ENCODE assay signal across 19 cellular contexts in genomic region chr7:28617308-28617707, GRCh38.
A peak's percentile ranks its signal among the peaks of the same experiment; 100 is the strongest.
DNase-seq lines count a peak whose midpoint lies in the region; ATAC-seq, FAIRE-seq and TF ChIP-seq lines count a peak whose summit lies in the region.
"Had no signal": no experiment of that assay in that cellular context is flagged by ENCODE, and none has a peak within 500 bp of the region (broad histone marks: within the 10 kb centered on the region; RNA-seq: fewer than 3 reads in every experiment).

No MANE protein-coding gene starts in this region.

- H3K27me3 ChIP-seq in gastroesophageal sphincter (no peaks in the 10 kb centered on the region), small intestine (ENCODE audit: control insufficient read depth in 2 of 2, insufficient read depth in 2 of 2, low read length in 2 of 2) (no peaks in the 10 kb centered on the region)

- H3K9me3 ChIP-seq in gastroesophageal sphincter (no peaks in the 10 kb centered on the region), small intestine (ENCODE audit: control insufficient read depth, low read depth) (no peaks in the 10 kb centered on the region)
- H3K9me3 ChIP-seq: Caco-2 had no signal

- no peak for TF ChIP-seq EP300 in gastroesophageal sphincter (IDR thresholded peaks at IDR 0.05)

- peak; percentile 14 for DNase-seq in DMS 273 treated with DMSO at 0.1 percent for 48 hours (lab: John Stamatoyannopoulos, UW)
- DNase-seq in GM18507 (ENCODE audit: extremely low spot score, insufficient read length, low read depth), result no peak
- DNase-seq in NCI-H1048 (lab: John Stamatoyannopoulos, UW), result no peak
- DNase-seq in small intestine, result no peak
- DNase-seq: C1 segment of cervical spinal cord; Caco-2; CD8-positive, alpha-beta T cell; DMS153; DND-41; H9 had no signal

- 29% methylated on average over 1 of the region's 1 CpG; no CpG with 5 or more reads in 1 of the 2 donors for WGBS in gastroesophageal sphincter (ENCODE audit: low coverage in 1 of 2), 2 donors
- 77 to 90% (median 83%) methylated on average over 1 of the region's 1 CpG for WGBS in small intestine, 3 donors

- no peaks in the 10 kb centered on the region for H3K36me3 ChIP-seq in gastroesophageal sphincter
- no peaks in the 10 kb centered on the region for H3K36me3 ChIP-seq in small intestine (ENCODE audit: control insufficient read depth in 2 of 2, insufficient read depth in 2 of 2, low read length in 2 of 2)

- FAIRE-seq in GM18507 (lab: Jason Lieb, UNC) (peak; percentile 52), small intestine (lab: Jason Lieb, UNC) (no peak)
- FAIRE-seq: D721Med, G401.6, GM12891, GM19239 had no signal

- ATAC-seq in gastroesophageal sphincter, result no peak
- ATAC-seq in HG02678 (IDR thresholded peaks at IDR 0.05; ENCODE audit: unreplicated experiment), result no peak
- no peak for ATAC-seq in HG03565 (IDR thresholded peaks at IDR 0.05; ENCODE audit: unreplicated experiment)
- ATAC-seq: CD8-positive, alpha-beta T cell; GM23338; HCT116 had no signal

- H3K4me3 ChIP-seq in gastroesophageal sphincter (no peak overlapping the region), small intestine (ENCODE audit: low read depth in 1 of 2, low read length in 2 of 2) (no peak overlapping the region)
- H3K4me3 ChIP-seq: GM23338 had no signal

- TF ChIP-seq POLR2A in gastroesophageal sphincter (IDR thresholded peaks at IDR 0.05), result no peak

- H3K4me1 ChIP-seq in gastroesophageal sphincter (peaks cover 0 to 27% (median 4%) of the 10 kb centered on the region in 3 donors), small intestine (ENCODE audit: control insufficient read depth in 2 of 2, insufficient read depth in 1 of 2, low read depth in 1 of 2, low read length in 1 of 2) (no peaks in the 10 kb centered on the region)

- H3K27ac ChIP-seq in gastroesophageal sphincter, result peak overlapping the region in 3 of 4 donors; percentile 1 to 46 (median 33)
- H3K27ac ChIP-seq in small intestine (ENCODE audit: low read depth in 1 of 2, low read length in 1 of 2), result no peak overlapping the region

- no peak for TF ChIP-seq CTCF in gastroesophageal sphincter (IDR thresholded peaks at IDR 0.05)

Comparison
In these comparisons a context has a peak if more than half of its experiments do, and no peak if none do; other contexts are left out.
1. H3K27ac ChIP-seq: peak in gastroesophageal sphincter (3 of 4); none in small intestine (0 of 2).